In genomic region chr6:37575221-37575620, GRCh38 we compare ENCODE assay signal across 23 cellular contexts.
"Had no signal": no experiment of that assay in that cellular context is flagged by ENCODE, and none has a peak within 500 bp of the region (broad histone marks: within the 10 kb centered on the region; RNA-seq: fewer than 3 reads in every experiment).

No MANE protein-coding gene starts in this region.

- H3K27me3 ChIP-seq: cardiac muscle cell had no signal

- H3K36me3 Mint-ChIP-seq: activated CD4-positive, alpha-beta memory T cell treated with anti-CD3 and anti-CD28 coated beads for 36 hours; activated naive CD8-positive, alpha-beta T cell; brain had no signal

- H3K36me3 ChIP-seq: cardiac muscle cell had no signal

- H3K27ac Mint-ChIP-seq: activated CD4-positive, alpha-beta memory T cell treated with anti-CD3 and anti-CD28 coated beads for 36 hours; activated CD4-positive, alpha-beta T cell treated with anti-CD3 and anti-CD28 coated beads, Interleukin-2, amount 10 ng/mL, durations not matched to agents 7 days and 5 days; activated naive CD8-positive, alpha-beta T cell had no signal

- DNase-seq: activated CD4-positive, alpha-beta memory T cell treated with anti-CD3 and anti-CD28 coated beads for 36 hours; activated CD4-positive, alpha-beta T cell treated with anti-CD3 and anti-CD28 coated beads, Interleukin-2, amount 10 ng/mL, durations not matched to agents 7 days and 5 days; activated CD4-positive, CD25-positive, alpha-beta regulatory T cell; activated CD8-positive, alpha-beta memory T cell treated with anti-CD3 and anti-CD28 coated beads for 24 hours; activated effector memory CD4-positive, alpha-beta T cell treated with anti-CD3 and anti-CD28 coated beads, Interleukin-2, amount 50 U/mL, for 16 hours; activated naive CD4-positive, alpha-beta T cell treated with Interleukin-2 at 50 U/mL for 16 hours; activated T-cell treated with anti-CD3 and anti-CD28 coated beads, Interleukin-2, amount 50 U/mL, for 4 hours; amygdala; Karpas-422; NCI-H1105 treated with DMSO at 0.1 percent for 48 hours; NCI-H1436 treated with DMSO at 0.1 percent for 48 hours; NCI-H187; NCI-H2081; NCI-H226; NCI-H526; PC-3; SW 1271 had no signal

- H3K4me3 ChIP-seq: cardiac muscle cell, K562, SK-N-MC had no signal

- ATAC-seq: activated T-cell treated with anti-CD3 and anti-CD28 coated beads, Interleukin-2, amount 50 U/mL, for 4 hours; K562; PC-3; Right ventricle myocardium inferior had no signal

- H3K27me3 Mint-ChIP-seq: activated CD4-positive, alpha-beta memory T cell treated with anti-CD3 and anti-CD28 coated beads for 36 hours; activated naive CD8-positive, alpha-beta T cell; brain had no signal

- H3K4me3 Mint-ChIP-seq: activated CD4-positive, alpha-beta memory T cell treated with anti-CD3 and anti-CD28 coated beads for 36 hours; activated CD4-positive, alpha-beta T cell treated with anti-CD3 and anti-CD28 coated beads, Interleukin-2, amount 10 ng/mL, durations not matched to agents 7 days and 5 days; activated naive CD8-positive, alpha-beta T cell; activated T-cell treated with anti-CD3 and anti-CD28 coated beads, Interleukin-2, amount 50 U/mL, for 4 hours; brain had no signal

- H3K9me3 Mint-ChIP-seq: activated CD4-positive, alpha-beta memory T cell treated with anti-CD3 and anti-CD28 coated beads for 36 hours; activated CD4-positive, alpha-beta T cell treated with anti-CD3 and anti-CD28 coated beads, Interleukin-2, amount 10 ng/mL, durations not matched to agents 7 days and 5 days; activated T-cell treated with anti-CD3 and anti-CD28 coated beads, Interleukin-2, amount 50 U/mL, for 4 hours had no signal

- H3K4me1 Mint-ChIP-seq: activated CD4-positive, alpha-beta T cell treated with anti-CD3 and anti-CD28 coated beads, Interleukin-2, amount 10 ng/mL, durations not matched to agents 7 days and 5 days had no signal

- H3K27ac ChIP-seq: cardiac muscle cell, SK-N-MC had no signal
